Comparison of ENCODE assay signal across 14 cellular contexts in the genomic region with DNA sequence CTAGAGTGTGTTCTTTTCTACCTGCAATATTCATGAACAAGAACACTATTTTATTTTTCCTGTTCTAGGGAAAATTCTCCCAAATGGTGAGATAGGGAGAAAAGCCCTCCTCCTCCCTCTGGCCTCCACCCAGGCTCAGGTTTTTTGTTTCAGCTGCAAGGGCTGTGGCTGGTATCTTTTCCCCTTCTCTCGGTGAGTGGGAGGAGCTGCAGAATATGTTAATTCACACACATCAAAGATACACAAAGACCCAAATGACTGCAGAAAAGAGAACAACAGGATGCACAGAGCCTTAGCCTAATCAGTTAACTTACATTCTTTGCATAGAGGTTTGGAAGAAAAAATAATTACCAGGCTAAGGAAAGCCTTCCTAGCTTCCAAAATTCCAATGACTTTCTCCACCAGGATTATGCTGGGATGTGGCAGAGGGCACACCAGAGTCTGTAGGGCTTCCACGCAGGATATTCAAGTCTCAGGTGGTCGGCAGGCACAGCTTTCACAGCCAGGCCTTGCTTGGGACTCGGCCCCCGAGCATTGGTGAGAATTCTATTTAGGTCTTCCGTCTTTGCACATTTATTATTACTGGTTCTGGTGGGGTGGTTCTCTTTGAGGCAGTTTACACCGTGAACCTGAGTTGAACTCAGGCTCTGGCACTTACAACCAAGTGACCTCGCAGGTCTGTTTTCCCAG.
DNase-seq lines count a peak whose midpoint lies in the region; ATAC-seq and TF ChIP-seq lines count a peak whose summit lies in the region.
"Had no signal": no experiment of that assay in that cellular context is flagged by ENCODE, and none has a peak within 500 bp of the region (broad histone marks: within the 10 kb centered on the region; RNA-seq: fewer than 3 reads in every experiment).

No MANE protein-coding gene starts in this region.

- no peak overlapping the region for H3K4me3 ChIP-seq in WERI-Rb-1 (ENCODE audit: low read depth, low read length)
- H3K4me3 ChIP-seq: HAP-1, left ventricle myocardium inferior, right lobe of liver had no signal

- no peaks in the 10 kb centered on the region for H3K27me3 ChIP-seq in WERI-Rb-1 (ENCODE audit: insufficient read depth, low read depth, severe bottlenecking)
- H3K27me3 ChIP-seq: right lobe of liver had no signal

- H3K36me3 ChIP-seq in WERI-Rb-1, result no peaks in the 10 kb centered on the region
- H3K36me3 ChIP-seq: HAP-1, left ventricle myocardium inferior, right lobe of liver had no signal

- peak overlapping the region; percentile 93 for H3K27ac Mint-ChIP-seq in T-helper 17 cell
- peak overlapping the region; percentile 33 for H3K27ac Mint-ChIP-seq in activated naive CD8-positive, alpha-beta T cell treated with anti-CD3 and anti-CD28 coated beads, Interleukin-2, amount 50 U/mL, for 24 hours
- H3K27ac Mint-ChIP-seq in stimulated activated naive CD8-positive, alpha-beta T cell treated with anti-CD3 and anti-CD28 coated beads, Interleukin-15, Interleukin-2, amounts not matched to agents 100 ng/mL and 50 ng/mL, for 24 hours, result peak overlapping the region; percentile 12
- H3K27ac Mint-ChIP-seq in stimulated activated naive B cell treated with anti-CD40 and anti-IgM and Interleukin-4, amounts not matched to agents 10 μg/mL and 1 μg/mL and 100 μg/mL, for 72 hours, result no peak overlapping the region
- H3K27ac Mint-ChIP-seq: activated B cell treated with CpG ODN at 0.5 μM for 24 hours had no signal

- no peak overlapping the region for H3K27ac ChIP-seq in WERI-Rb-1
- H3K27ac ChIP-seq: left ventricle myocardium inferior, right lobe of liver had no signal

- no peaks in the 10 kb centered on the region for H3K9me3 Mint-ChIP-seq in activated naive CD8-positive, alpha-beta T cell treated with anti-CD3 and anti-CD28 coated beads, Interleukin-2, amount 50 U/mL, for 24 hours
- no peaks in the 10 kb centered on the region for H3K9me3 Mint-ChIP-seq in stimulated activated naive CD8-positive, alpha-beta T cell treated with anti-CD3 and anti-CD28 coated beads, Interleukin-15, Interleukin-2, amounts not matched to agents 100 ng/mL and 50 ng/mL, for 24 hours
- H3K9me3 Mint-ChIP-seq in stimulated activated naive B cell treated with anti-CD40 and anti-IgM and Interleukin-4, amounts not matched to agents 10 μg/mL and 1 μg/mL and 100 μg/mL, for 72 hours, result no peaks in the 10 kb centered on the region
- H3K9me3 Mint-ChIP-seq: activated B cell treated with CpG ODN at 0.5 μM for 24 hours had no signal

- DNase-seq in stimulated activated CD4-positive, alpha-beta T cell treated with anti-CD3 and anti-CD28 coated beads, Interleukin-15, amount 100 ng/mL, for 24 hours, result peak; percentile 25
- DNase-seq in stimulated activated CD4-positive, alpha-beta T cell treated with anti-CD3 and anti-CD28 coated beads, Interleukin-2, amount 100 ng/mL, for 48 hours, result no peak
- DNase-seq in T-helper 17 cell (no peak), WERI-Rb-1 (no peak)
- DNase-seq in activated naive CD8-positive, alpha-beta T cell treated with anti-CD3 and anti-CD28 coated beads, Interleukin-2, amount 50 U/mL, for 24 hours, result no peak
- DNase-seq in stimulated activated naive B cell treated with anti-CD40 and anti-IgM and Interleukin-4, amounts not matched to agents 10 μg/mL and 1 μg/mL and 100 μg/mL, for 72 hours, result no peak
- DNase-seq: activated B cell treated with CpG ODN at 0.5 μM for 24 hours, left ventricle myocardium inferior, NCI-H524 treated with DMSO at 0.1 percent for 48 hours, right lobe of liver, SHP77 treated with DMSO at 0.1 percent for 48 hours had no signal

- H3K9me3 ChIP-seq in T-helper 17 cell (ENCODE audit: control insufficient read depth, low read length, poor library complexity, severe bottlenecking) (no peaks in the 10 kb centered on the region), WERI-Rb-1 (ENCODE audit: severe bottlenecking) (no peaks in the 10 kb centered on the region)
- H3K9me3 ChIP-seq: HAP-1, left ventricle myocardium inferior, right lobe of liver had no signal

- H3K4me1 Mint-ChIP-seq in T-helper 17 cell, result peaks cover 30% of the 10 kb centered on the region
- H3K4me1 Mint-ChIP-seq in activated naive CD8-positive, alpha-beta T cell treated with anti-CD3 and anti-CD28 coated beads, Interleukin-2, amount 50 U/mL, for 24 hours, result peaks cover 33% of the 10 kb centered on the region
- H3K4me1 Mint-ChIP-seq in stimulated activated naive CD8-positive, alpha-beta T cell treated with anti-CD3 and anti-CD28 coated beads, Interleukin-15, Interleukin-2, amounts not matched to agents 100 ng/mL and 50 ng/mL, for 24 hours (ENCODE audit: low read depth), result peaks cover 47% of the 10 kb centered on the region
- no peaks in the 10 kb centered on the region for H3K4me1 Mint-ChIP-seq in stimulated activated naive B cell treated with anti-CD40 and anti-IgM and Interleukin-4, amounts not matched to agents 10 μg/mL and 1 μg/mL and 100 μg/mL, for 72 hours
- H3K4me1 Mint-ChIP-seq: activated B cell treated with CpG ODN at 0.5 μM for 24 hours had no signal

- ATAC-seq in T-helper 17 cell, result peak; percentile 97
- peak; percentile 78 for ATAC-seq in activated naive CD8-positive, alpha-beta T cell treated with anti-CD3 and anti-CD28 coated beads, Interleukin-2, amount 50 U/mL, for 24 hours
- ATAC-seq in HG03378 (IDR thresholded peaks at IDR 0.05; ENCODE audit: unreplicated experiment), result no peak
- ATAC-seq in stimulated activated naive B cell treated with anti-CD40 and anti-IgM and Interleukin-4, amounts not matched to agents 10 μg/mL and 1 μg/mL and 100 μg/mL, for 72 hours (replicated peaks), result no peak
- ATAC-seq: right lobe of liver had no signal

- no peak for TF ChIP-seq CTCF in WERI-Rb-1 (IDR thresholded peaks at IDR 0.05; ENCODE audit: low read depth, low read length)

- H3K4me3 Mint-ChIP-seq in T-helper 17 cell, result peak overlapping the region; percentile 19
- no peak overlapping the region for H3K4me3 Mint-ChIP-seq in activated naive CD8-positive, alpha-beta T cell treated with anti-CD3 and anti-CD28 coated beads, Interleukin-2, amount 50 U/mL, for 24 hours
- no peak overlapping the region for H3K4me3 Mint-ChIP-seq in stimulated activated naive CD8-positive, alpha-beta T cell treated with anti-CD3 and anti-CD28 coated beads, Interleukin-15, Interleukin-2, amounts not matched to agents 100 ng/mL and 50 ng/mL, for 24 hours
- no peak overlapping the region for H3K4me3 Mint-ChIP-seq in stimulated activated naive B cell treated with anti-CD40 and anti-IgM and Interleukin-4, amounts not matched to agents 10 μg/mL and 1 μg/mL and 100 μg/mL, for 72 hours
- H3K4me3 Mint-ChIP-seq: activated B cell treated with CpG ODN at 0.5 μM for 24 hours had no signal

- H3K27me3 Mint-ChIP-seq in T-helper 17 cell, result peaks cover 3% of the 10 kb centered on the region
- H3K27me3 Mint-ChIP-seq in activated naive CD8-positive, alpha-beta T cell treated with anti-CD3 and anti-CD28 coated beads, Interleukin-2, amount 50 U/mL, for 24 hours, result peaks cover 3% of the 10 kb centered on the region
- peaks cover 2% of the 10 kb centered on the region for H3K27me3 Mint-ChIP-seq in stimulated activated naive CD8-positive, alpha-beta T cell treated with anti-CD3 and anti-CD28 coated beads, Interleukin-15, Interleukin-2, amounts not matched to agents 100 ng/mL and 50 ng/mL, for 24 hours
- peaks cover 17 to 18% of the 10 kb centered on the region in 2 donors for H3K27me3 Mint-ChIP-seq in stimulated activated naive B cell treated with anti-CD40 and anti-IgM and Interleukin-4, amounts not matched to agents 10 μg/mL and 1 μg/mL and 100 μg/mL, for 72 hours

- peaks cover 1% of the 10 kb centered on the region for H3K36me3 Mint-ChIP-seq in T-helper 17 cell (ENCODE audit: low read depth)
- no peaks in the 10 kb centered on the region for H3K36me3 Mint-ChIP-seq in activated naive CD8-positive, alpha-beta T cell treated with anti-CD3 and anti-CD28 coated beads, Interleukin-2, amount 50 U/mL, for 24 hours (ENCODE audit: low read depth)
- H3K36me3 Mint-ChIP-seq in stimulated activated naive CD8-positive, alpha-beta T cell treated with anti-CD3 and anti-CD28 coated beads, Interleukin-15, Interleukin-2, amounts not matched to agents 100 ng/mL and 50 ng/mL, for 24 hours (ENCODE audit: low read depth), result no peaks in the 10 kb centered on the region
- no peaks in the 10 kb centered on the region for H3K36me3 Mint-ChIP-seq in stimulated activated naive B cell treated with anti-CD40 and anti-IgM and Interleukin-4, amounts not matched to agents 10 μg/mL and 1 μg/mL and 100 μg/mL, for 72 hours

Comparison
In these comparisons a context has a peak if more than half of its experiments do, and no peak if none do; other contexts are left out.
1. ATAC-seq: peak in T-helper 17 cell (single experiment) and activated naive CD8-positive, alpha-beta T cell treated with anti-CD3 and anti-CD28 coated beads, Interleukin-2, amount 50 U/mL, for 24 hours (single experiment); none in HG03378 (single experiment) and stimulated activated naive B cell treated with anti-CD40 and anti-IgM and Interleukin-4, amounts not matched to agents 10 μg/mL and 1 μg/mL and 100 μg/mL, for 72 hours (0 of 2).